Comparison of ENCODE assay signal across 21 cellular contexts in the genomic region with DNA sequence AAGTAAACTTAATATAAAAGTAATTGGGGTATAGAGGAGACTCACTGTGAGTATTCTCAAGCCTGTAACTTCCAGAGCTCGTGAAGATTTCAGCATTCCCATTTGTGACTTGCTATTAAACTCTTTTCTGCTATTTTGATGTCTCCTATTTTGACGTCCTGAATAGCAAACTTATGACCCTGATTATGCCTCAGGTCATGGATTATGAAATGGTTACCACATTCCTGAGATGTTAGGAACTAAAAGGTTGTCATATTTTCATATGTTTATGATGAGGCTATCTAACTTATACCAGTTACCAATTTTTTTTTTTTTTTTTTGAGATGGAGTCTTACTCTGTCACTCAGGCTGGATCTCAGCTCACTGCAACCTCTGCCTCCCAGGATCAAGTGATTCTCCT.
"Had no signal": no experiment of that assay in that cellular context is flagged by ENCODE, and none has a peak within 500 bp of the region (broad histone marks: within the 10 kb centered on the region; RNA-seq: fewer than 3 reads in every experiment).

No MANE protein-coding gene starts in this region.

- H3K4me3 ChIP-seq: left lung, lower lobe of right lung, right atrium auricular region, testis, transverse colon had no signal

- H3K4me3 Mint-ChIP-seq: central memory CD8-positive, alpha-beta T cell; dendritic cell treated with granulocyte-macrophage colony-stimulating factor and Interleukin-4, amounts not matched to agents 40 ng/mL and 50 ng/mL, for 4 days; natural killer cell treated with Interleukin-12 subunit alpha and Interleukin-12 subunit beta and Interleukin-15 and Interleukin-18, amount 100 ng/mL, for 72 hours had no signal

- H3K27ac ChIP-seq: left lung, lower lobe of right lung, right atrium auricular region, testis, transverse colon, VCaP had no signal

- H3K27me3 ChIP-seq: left lung, right atrium auricular region, testis, transverse colon had no signal

- H3K9me3 ChIP-seq: left lung, lower lobe of right lung, right atrium auricular region, testis, transverse colon had no signal

- H3K27me3 Mint-ChIP-seq: central memory CD8-positive, alpha-beta T cell; dendritic cell treated with granulocyte-macrophage colony-stimulating factor and Interleukin-4, amounts not matched to agents 40 ng/mL and 50 ng/mL, for 4 days; natural killer cell treated with Interleukin-12 subunit alpha and Interleukin-12 subunit beta and Interleukin-15 and Interleukin-18, amount 100 ng/mL, for 72 hours had no signal

- ATAC-seq: left lung; lower lobe of right lung; natural killer cell treated with Interleukin-12 subunit alpha and Interleukin-12 subunit beta and Interleukin-15 and Interleukin-18, amount 100 ng/mL, for 72 hours; stimulated activated naive CD8-positive, alpha-beta T cell treated with anti-CD3 and anti-CD28 coated beads, Interleukin-15, Interleukin-2, amounts not matched to agents 100 U/mL and 50 U/mL, for 24 hours had no signal

- H3K4me1 ChIP-seq: right atrium auricular region had no signal

- H3K36me3 ChIP-seq: right atrium auricular region had no signal

- H3K27ac Mint-ChIP-seq: dendritic cell treated with granulocyte-macrophage colony-stimulating factor and Interleukin-4, amounts not matched to agents 40 ng/mL and 50 ng/mL, for 4 days; natural killer cell treated with Interleukin-12 subunit alpha and Interleukin-12 subunit beta and Interleukin-15 and Interleukin-18, amount 100 ng/mL, for 72 hours had no signal

- DNase-seq: activated CD4-positive, alpha-beta T cell treated with anti-CD3 and anti-CD28 coated beads for 48 hours; activated CD4-positive, alpha-beta T cell treated with anti-CD3 and anti-CD28 coated beads, Interleukin-2, amount 50 U/mL, for 48 hours; activated CD8-positive, alpha-beta memory T cell treated with anti-CD3 and anti-CD28 coated beads for 24 hours; activated gamma-delta T cell treated with Interleukin-2 at 50 U/mL for 16 hours; activated naive CD4-positive, alpha-beta T cell treated with anti-CD3 and anti-CD28 coated beads, Interleukin-2, amount 50 U/mL, for 16 hours; activated T-cell treated with anti-CD3 and anti-CD28 coated beads, Interleukin-2, amount 50 U/mL, for 1 hour; amygdala; effector CD4-positive, alpha-beta T cell; left lung; lower lobe of right lung; mesendoderm; stimulated activated CD4-positive, alpha-beta T cell treated with anti-CD3 and anti-CD28 coated beads, Interleukin-15, amount 100 ng/mL, for 24 hours; stimulated activated naive CD8-positive, alpha-beta T cell treated with anti-CD3 and anti-CD28 coated beads, Interleukin-15, Interleukin-2, amounts not matched to agents 100 U/mL and 50 U/mL, for 24 hours; T-helper 9 cell; testis; transverse colon had no signal

- H3K4me1 Mint-ChIP-seq: central memory CD8-positive, alpha-beta T cell had no signal
